2 cellular contexts compared by ENCODE assay signal in genomic region chr2:42754021-42754775, GRCh38.
TF ChIP-seq lines count a peak whose summit lies in the region.

No MANE protein-coding gene starts in this region.

TF ChIP-seq in liver, 16 proteins besides CTCF, POLR2A, EP300 and RAD21:
- no peak for TF ChIP-seq REST (IDR thresholded peaks at IDR 0.05)
- TF ChIP-seq SP1 (IDR thresholded peaks at IDR 0.05) = peak; percentile 20
- peak in 1 of 2 donors; percentile 16 for TF ChIP-seq HNF4A (conservative IDR thresholded peaks at IDR 0.05)

TF ChIP-seq in HepG2, 621 proteins besides CTCF, POLR2A, EP300 and RAD21:
- no peak for TF ChIP-seq NR2C2 (CRISPR knock-in tag; IDR thresholded peaks at IDR 0.05; ENCODE audit: borderline replicate concordance)
- no peak for TF ChIP-seq FOSL1 (CRISPR knock-in tag; IDR thresholded peaks at IDR 0.05; ENCODE audit: borderline replicate concordance)
- no peak for TF ChIP-seq NPAS2 (CRISPR knock-in tag; IDR thresholded peaks at IDR 0.05; ENCODE audit: borderline replicate concordance)
- TF ChIP-seq SRSF9 (IDR thresholded peaks at IDR 0.05; ENCODE audit: borderline replicate concordance, insufficient read depth, low read depth, low read length, poor library complexity, severe bottlenecking) = no peak
- TF ChIP-seq ZNF547 (CRISPR knock-in tag; IDR thresholded peaks at IDR 0.05) = no peak
- TF ChIP-seq, protein P1, sequence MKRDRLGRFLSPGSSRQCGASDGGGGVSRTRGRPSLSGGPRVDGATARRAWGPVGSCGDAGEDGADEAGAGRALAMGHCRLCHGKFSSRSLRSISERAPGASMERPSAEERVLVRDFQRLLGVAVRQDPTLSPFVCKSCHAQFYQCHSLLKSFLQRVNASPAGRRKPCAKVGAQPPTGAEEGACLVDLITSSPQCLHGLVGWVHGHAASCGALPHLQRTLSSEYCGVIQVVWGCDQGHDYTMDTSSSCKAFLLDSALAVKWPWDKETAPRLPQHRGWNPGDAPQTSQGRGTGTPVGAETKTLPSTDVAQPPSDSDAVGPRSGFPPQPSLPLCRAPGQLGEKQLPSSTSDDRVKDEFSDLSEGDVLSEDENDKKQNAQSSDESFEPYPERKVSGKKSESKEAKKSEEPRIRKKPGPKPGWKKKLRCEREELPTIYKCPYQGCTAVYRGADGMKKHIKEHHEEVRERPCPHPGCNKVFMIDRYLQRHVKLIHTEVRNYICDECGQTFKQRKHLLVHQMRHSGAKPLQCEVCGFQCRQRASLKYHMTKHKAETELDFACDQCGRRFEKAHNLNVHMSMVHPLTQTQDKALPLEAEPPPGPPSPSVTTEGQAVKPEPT (CRISPR knock-in tag; IDR thresholded peaks at IDR 0.05; ENCODE audit: low read depth) = no peak
- no peak for TF ChIP-seq ARHGAP35 (CRISPR knock-in tag; IDR thresholded peaks at IDR 0.05; ENCODE audit: borderline replicate concordance)
- TF ChIP-seq DZIP1 (CRISPR knock-in tag; IDR thresholded peaks at IDR 0.05) = no peak
- TF ChIP-seq NFKBIZ (CRISPR knock-in tag; IDR thresholded peaks at IDR 0.05) = no peak
- no peak for TF ChIP-seq TEAD2 (CRISPR knock-in tag; IDR thresholded peaks at IDR 0.05)
- TF ChIP-seq, protein P2, sequence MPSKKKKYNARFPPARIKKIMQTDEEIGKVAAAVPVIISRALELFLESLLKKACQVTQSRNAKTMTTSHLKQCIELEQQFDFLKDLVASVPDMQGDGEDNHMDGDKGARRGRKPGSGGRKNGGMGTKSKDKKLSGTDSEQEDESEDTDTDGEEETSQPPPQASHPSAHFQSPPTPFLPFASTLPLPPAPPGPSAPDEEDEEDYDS (CRISPR knock-in tag; IDR thresholded peaks at IDR 0.05) = no peak
- no peak for TF ChIP-seq PRMT3 (CRISPR knock-in tag; IDR thresholded peaks at IDR 0.05; ENCODE audit: borderline replicate concordance, low read depth)
- TF ChIP-seq NCOA2 (CRISPR knock-in tag; IDR thresholded peaks at IDR 0.05) = no peak
- no peak for TF ChIP-seq EZH2 (conservative IDR thresholded peaks at IDR 0.05; ENCODE audit: low read depth, low read length)
- TF ChIP-seq ZNF362 (CRISPR knock-in tag; IDR thresholded peaks at IDR 0.05; ENCODE audit: borderline replicate concordance) = no peak
- no peak for TF ChIP-seq ZNF615 (CRISPR knock-in tag; IDR thresholded peaks at IDR 0.05; ENCODE audit: borderline replicate concordance)
- TF ChIP-seq SOX13 (IDR thresholded peaks at IDR 0.05) = no peak
- no peak for TF ChIP-seq SOX13 (CRISPR knock-in tag; conservative IDR thresholded peaks at IDR 0.05 in 1 of 2, IDR thresholded peaks at IDR 0.05 in 1 of 2)
- no peak for TF ChIP-seq ISL2 (CRISPR knock-in tag; IDR thresholded peaks at IDR 0.05)
TF ChIP-seq in HepG2: peak in this region for 0.
